28 cellular contexts compared by ENCODE assay signal in genomic region chr9:128588581-128589233, GRCh38. TPM values are rescaled to one million over a fixed set of nuclear protein-coding genes. Genes with fewer than 3 reads are reported as not detected.
DNase-seq lines count a peak whose midpoint lies in the region; ATAC-seq and TF ChIP-seq lines count a peak whose summit lies in the region.
"Had no signal": no experiment of that assay in that cellular context is flagged by ENCODE, and none has a peak within 500 bp of the region (broad histone marks: within the 10 kb centered on the region; RNA-seq: fewer than 3 reads in every experiment).

No MANE protein-coding gene starts in this region.

- H3K27me3 ChIP-seq in KMS-11 (ENCODE audit: insufficient read depth, low read depth) = no peaks in the 10 kb centered on the region
- H3K27me3 ChIP-seq: esophagus squamous epithelium, foreskin keratinocyte, heart left ventricle, uterus had no signal

- peaks cover 45% of the 10 kb centered on the region for H3K4me1 ChIP-seq in KMS-11 (ENCODE audit: low read depth, poor library complexity, severe bottlenecking)
- H3K4me1 ChIP-seq: esophagus squamous epithelium, foreskin keratinocyte, uterus had no signal

- no peak overlapping the region for H3K4me3 Mint-ChIP-seq in activated naive CD4-positive, alpha-beta T cell treated with anti-CD3 and anti-CD28 coated beads for 36 hours
- no peak overlapping the region for H3K4me3 Mint-ChIP-seq in activated naive CD4-positive, alpha-beta T cell treated with anti-CD3 and anti-CD28 coated beads, Interleukin-2, amount 10 ng/mL, durations not matched to agents 7 days and 5 days
- no peak overlapping the region for H3K4me3 Mint-ChIP-seq in activated naive CD8-positive, alpha-beta T cell treated with anti-CD3 and anti-CD28 coated beads, Interleukin-2, amount 10 ng/mL, durations not matched to agents 7 days and 5 days
- H3K4me3 Mint-ChIP-seq: stimulated activated naive CD8-positive, alpha-beta T cell treated with anti-CD3 and anti-CD28 coated beads, Interleukin-15, Interleukin-2, amounts not matched to agents 100 ng/mL and 50 ng/mL, for 24 hours had no signal

- no peak overlapping the region for H2AFZ ChIP-seq in KMS-11 (ENCODE audit: low read depth)

- peaks cover 19% of the 10 kb centered on the region for H3K4me1 Mint-ChIP-seq in activated naive CD4-positive, alpha-beta T cell treated with anti-CD3 and anti-CD28 coated beads for 36 hours (ENCODE audit: low read depth)
- H3K4me1 Mint-ChIP-seq in activated naive CD4-positive, alpha-beta T cell treated with anti-CD3 and anti-CD28 coated beads, Interleukin-2, amount 10 ng/mL, durations not matched to agents 7 days and 5 days = peaks cover 18% of the 10 kb centered on the region
- H3K4me1 Mint-ChIP-seq in activated naive CD8-positive, alpha-beta T cell treated with anti-CD3 and anti-CD28 coated beads, Interleukin-2, amount 10 ng/mL, durations not matched to agents 7 days and 5 days = peaks cover 12% of the 10 kb centered on the region

- H4K20me1 ChIP-seq in KMS-11 (ENCODE audit: insufficient read depth) = no peaks in the 10 kb centered on the region

- H3K4me3 ChIP-seq in KMS-11 (IDR thresholded peaks at IDR 0.05; ENCODE audit: insufficient read depth, low read depth, low read length) = no peak overlapping the region
- H3K4me3 ChIP-seq: esophagus squamous epithelium, GM12878, heart left ventricle, smooth muscle cell, thoracic aorta, uterus had no signal

- peak overlapping the region; percentile 65 for H3K27ac Mint-ChIP-seq in activated naive CD4-positive, alpha-beta T cell treated with anti-CD3 and anti-CD28 coated beads for 36 hours
- no peak overlapping the region for H3K27ac Mint-ChIP-seq in activated naive CD4-positive, alpha-beta T cell treated with anti-CD3 and anti-CD28 coated beads, Interleukin-2, amount 10 ng/mL, durations not matched to agents 7 days and 5 days
- peak overlapping the region; percentile 48 for H3K27ac Mint-ChIP-seq in activated naive CD8-positive, alpha-beta T cell treated with anti-CD3 and anti-CD28 coated beads, Interleukin-2, amount 10 ng/mL, durations not matched to agents 7 days and 5 days
- H3K27ac Mint-ChIP-seq: stimulated activated naive CD8-positive, alpha-beta T cell treated with anti-CD3 and anti-CD28 coated beads, Interleukin-15, Interleukin-2, amounts not matched to agents 100 ng/mL and 50 ng/mL, for 24 hours had no signal

- H3K4me2 ChIP-seq in KMS-11 = peak overlapping the region; percentile 76
- H3K4me2 ChIP-seq: smooth muscle cell had no signal

- H3K36me3 Mint-ChIP-seq in activated naive CD4-positive, alpha-beta T cell treated with anti-CD3 and anti-CD28 coated beads for 36 hours (ENCODE audit: low read depth) = peaks cover 53% of the 10 kb centered on the region
- peaks cover 74% of the 10 kb centered on the region for H3K36me3 Mint-ChIP-seq in activated naive CD4-positive, alpha-beta T cell treated with anti-CD3 and anti-CD28 coated beads, Interleukin-2, amount 10 ng/mL, durations not matched to agents 7 days and 5 days
- H3K36me3 Mint-ChIP-seq in activated naive CD8-positive, alpha-beta T cell treated with anti-CD3 and anti-CD28 coated beads, Interleukin-2, amount 10 ng/mL, durations not matched to agents 7 days and 5 days = peaks cover 55% of the 10 kb centered on the region

- ATAC-seq in activated naive CD8-positive, alpha-beta T cell treated with anti-CD3 and anti-CD28 coated beads, Interleukin-2, amount 10 ng/mL, durations not matched to agents 7 days and 5 days (ENCODE audit: low read depth) = no peak
- ATAC-seq in HG03442 (IDR thresholded peaks at IDR 0.05; ENCODE audit: unreplicated experiment) = no peak
- ATAC-seq: foreskin keratinocyte, GM12878, heart left ventricle, left ventricle myocardium superior, right cardiac atrium, Right ventricle myocardium inferior, SK-N-SH treated with all-trans-retinoic acid at 6 μM for 48 hours had no signal

- peak overlapping the region; percentile 81 for H3K27ac ChIP-seq in KMS-11
- H3K27ac ChIP-seq: esophagus squamous epithelium, foreskin keratinocyte, heart left ventricle, thoracic aorta, uterus had no signal

- DNase-seq in activated naive CD4-positive, alpha-beta T cell treated with anti-CD3 and anti-CD28 coated beads for 36 hours = no peak
- DNase-seq in activated naive CD4-positive, alpha-beta T cell treated with anti-CD3 and anti-CD28 coated beads, Interleukin-2, amount 10 ng/mL, durations not matched to agents 7 days and 5 days = no peak
- no peak for DNase-seq in activated naive CD8-positive, alpha-beta T cell treated with anti-CD3 and anti-CD28 coated beads, Interleukin-2, amount 10 ng/mL, durations not matched to agents 7 days and 5 days
- DNase-seq in germinal center (ENCODE audit: low spot score) (no peak), amniotic stem cell (lab: John Stamatoyannopoulos, UW) (no peak)
- DNase-seq: ACHN; activated effector memory CD4-positive, alpha-beta T cell treated with anti-CD3 and anti-CD28 coated beads, Interleukin-2, amount 50 U/mL, for 16 hours; esophagus squamous epithelium; foreskin keratinocyte; heart left ventricle; kidney; left ventricle myocardium superior; mesendoderm; NCI-H1417 treated with DMSO at 0.1 percent for 48 hours; NCI-H2081 treated with DMSO at 0.1 percent for 48 hours; NCI-H2227 treated with DMSO at 0.1 percent for 48 hours; NCI-H526; right cardiac atrium; stimulated activated CD4-positive, alpha-beta T cell treated with anti-CD3 and anti-CD28 coated beads, Interleukin-2, amount 100 ng/mL, for 24 hours; uterus had no signal

- CTCF ChIA-PET in activated naive CD4-positive, alpha-beta T cell treated with anti-CD3 and anti-CD28 coated beads for 36 hours (lab: Charles Lee) = interaction anchor here (1.1 kb wide), 1 partner anchor 37 kb away, joined by 6 read pairs; no protein-coding TSS in a partner anchor
- CTCF ChIA-PET in activated naive CD4-positive, alpha-beta T cell treated with anti-CD3 and anti-CD28 coated beads, Interleukin-2, amount 10 ng/mL, durations not matched to agents 7 days and 5 days (lab: Charles Lee) = interaction anchor here (0.6 kb wide), 1 partner anchor 159 kb away, joined by 3 read pairs; no protein-coding TSS in a partner anchor

- no peaks in the 10 kb centered on the region for H3K27me3 Mint-ChIP-seq in activated naive CD4-positive, alpha-beta T cell treated with anti-CD3 and anti-CD28 coated beads for 36 hours (ENCODE audit: low read depth)
- no peaks in the 10 kb centered on the region for H3K27me3 Mint-ChIP-seq in activated naive CD4-positive, alpha-beta T cell treated with anti-CD3 and anti-CD28 coated beads, Interleukin-2, amount 10 ng/mL, durations not matched to agents 7 days and 5 days
- H3K27me3 Mint-ChIP-seq in activated naive CD8-positive, alpha-beta T cell treated with anti-CD3 and anti-CD28 coated beads, Interleukin-2, amount 10 ng/mL, durations not matched to agents 7 days and 5 days = no peaks in the 10 kb centered on the region
- H3K27me3 Mint-ChIP-seq: stimulated activated naive CD8-positive, alpha-beta T cell treated with anti-CD3 and anti-CD28 coated beads, Interleukin-15, Interleukin-2, amounts not matched to agents 100 ng/mL and 50 ng/mL, for 24 hours had no signal

- H3K79me2 ChIP-seq in KMS-11 (ENCODE audit: insufficient read depth, low read depth) = no peaks in the 10 kb centered on the region

- POLR2A ChIA-PET in activated naive CD8-positive, alpha-beta T cell treated with anti-CD3 and anti-CD28 coated beads, Interleukin-2, amount 10 ng/mL, durations not matched to agents 7 days and 5 days (lab: Charles Lee) = interaction anchor here (0.7 kb wide), 1 partner anchor 492 kb away, joined by 4 read pairs; the partner anchor contains the start of gene DOLPP1

- H3K9me3 Mint-ChIP-seq in activated naive CD4-positive, alpha-beta T cell treated with anti-CD3 and anti-CD28 coated beads for 36 hours = no peaks in the 10 kb centered on the region
- H3K9me3 Mint-ChIP-seq in activated naive CD4-positive, alpha-beta T cell treated with anti-CD3 and anti-CD28 coated beads, Interleukin-2, amount 10 ng/mL, durations not matched to agents 7 days and 5 days = no peaks in the 10 kb centered on the region
- H3K9me3 Mint-ChIP-seq in activated naive CD8-positive, alpha-beta T cell treated with anti-CD3 and anti-CD28 coated beads, Interleukin-2, amount 10 ng/mL, durations not matched to agents 7 days and 5 days = no peaks in the 10 kb centered on the region
- H3K9me3 Mint-ChIP-seq: stimulated activated naive CD8-positive, alpha-beta T cell treated with anti-CD3 and anti-CD28 coated beads, Interleukin-15, Interleukin-2, amounts not matched to agents 100 ng/mL and 50 ng/mL, for 24 hours had no signal

- no peak overlapping the region for H3K9ac ChIP-seq in KMS-11

- intact Hi-C loops in activated naive CD4-positive, alpha-beta T cell treated with anti-CD3 and anti-CD28 coated beads for 36 hours (cut with micrococcal nuclease) = loop anchor here (10.0 kb wide), 1 partner anchor 134 kb away; the partner anchor contains the start of gene ODF2

- peaks cover 10% of the 10 kb centered on the region; the same call in 1 of the 2 replicates for H3K36me3 ChIP-seq in KMS-11 (ENCODE audit: insufficient read depth)
- H3K36me3 ChIP-seq: uterus had no signal

- no peak for TF ChIP-seq CTCF in KMS-11 (conservative IDR thresholded peaks at IDR 0.05; ENCODE audit: low read depth, low read length)

RNA-seq across cellular contexts. Expression of gene SPTAN1, which starts 36.3 kb away (rescaled TPM):
- 100 to 1,000 TPM; 162 to 183 TPM for total RNA-seq in activated naive CD4-positive, alpha-beta T cell treated with anti-CD3 and anti-CD28 coated beads for 36 hours
- 100 to 1,000 TPM; 355 to 358 TPM for total RNA-seq in activated naive CD8-positive, alpha-beta T cell treated with anti-CD3 and anti-CD28 coated beads, Interleukin-2, amount 10 ng/mL, durations not matched to agents 7 days and 5 days
